Comparison of ENCODE assay signal across 8 cellular contexts in the genomic region with DNA sequence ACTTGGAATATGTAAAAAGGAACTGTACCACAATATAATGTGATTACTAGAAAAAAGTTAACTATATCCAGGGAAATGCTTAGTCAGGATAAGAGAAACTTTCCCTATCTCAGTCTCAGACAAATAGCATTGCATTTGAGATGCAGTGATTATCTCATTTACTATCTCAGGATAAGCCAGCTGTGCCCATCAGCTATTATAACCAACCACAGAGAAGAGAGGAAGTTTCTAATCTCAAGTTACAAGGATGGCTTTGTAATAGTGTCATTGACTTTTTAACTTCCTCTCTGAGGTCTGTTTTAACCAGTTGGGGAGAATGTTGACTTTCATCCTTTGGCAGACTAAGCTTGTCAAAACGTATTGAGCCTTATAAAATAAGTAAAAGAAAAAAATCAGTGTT. TPM values are rescaled to one million over a fixed set of nuclear protein-coding genes. Genes with fewer than 3 reads are reported as not detected.
DNase-seq lines count a peak whose midpoint lies in the region; ATAC-seq lines count a peak whose summit lies in the region.

No MANE protein-coding gene starts in this region.

- no peak overlapping the region for H2AK5ac ChIP-seq in neuronal stem cell (ENCODE audit: low read depth, low read length)

- no peak overlapping the region for H4K8ac ChIP-seq in neuronal stem cell (ENCODE audit: low read depth, low read length)

- H3K9ac ChIP-seq in neuronal stem cell (ENCODE audit: low read depth, low read length, poor library complexity) = no peak overlapping the region

- ATAC-seq in HG03025 (IDR thresholded peaks at IDR 0.05; ENCODE audit: low FRiP score, unreplicated experiment) = peak; percentile 64

- no CpG with 5 or more reads among the region's 1 CpG for WGBS in neuronal stem cell (ENCODE audit: extremely low coverage in 2 of 2, insufficient read length in 2 of 2, insufficient replicate concordance in 1 of 2), 2 donors

- no peak overlapping the region for H2AFZ ChIP-seq in neuronal stem cell (ENCODE audit: low read length)

- H3K14ac ChIP-seq in neuronal stem cell (ENCODE audit: low read length) = no peak overlapping the region

- H3K9me3 ChIP-seq in neuronal stem cell (replicated peaks in 1 of 2; ENCODE audit: control insufficient read depth in 2 of 2, insufficient read depth in 1 of 2, low read depth in 1 of 2, low read length in 2 of 2) = no peaks in the 10 kb centered on the region

- H3K79me1 ChIP-seq in neuronal stem cell (ENCODE audit: low read depth, low read length) = peaks cover 2% of the 10 kb centered on the region

- H4K91ac ChIP-seq in neuronal stem cell (ENCODE audit: low read depth, low read length, poor library complexity) = no peak overlapping the region

- H2BK5ac ChIP-seq in neuronal stem cell (ENCODE audit: low read length) = no peak overlapping the region

- peaks cover 0 to 3% of the 10 kb centered on the region in 2 donors for H3K4me1 ChIP-seq in neuronal stem cell (ENCODE audit: control insufficient read depth in 2 of 2, insufficient read depth in 1 of 2, low read depth in 1 of 2, low read length in 2 of 2)

- H3K27ac ChIP-seq in neuronal stem cell (replicated peaks; ENCODE audit: low read length) = no peak overlapping the region

- no peaks in the 10 kb centered on the region for H3K27me3 ChIP-seq in neuronal stem cell (ENCODE audit: control insufficient read depth in 3 of 3, insufficient read depth in 3 of 3, low read depth in 1 of 3, low read length in 3 of 3)

- H3K23ac ChIP-seq in neuronal stem cell (ENCODE audit: low read depth, low read length, poor library complexity) = no peak overlapping the region

- peaks cover 5 to 31% of the 10 kb centered on the region in 2 donors for H3K36me3 ChIP-seq in neuronal stem cell (replicated peaks in 1 of 2; ENCODE audit: control insufficient read depth in 2 of 2, insufficient read depth in 2 of 2, low read length in 2 of 2)

- no peak overlapping the region for H3K18ac ChIP-seq in neuronal stem cell (ENCODE audit: low read length)

- H2BK12ac ChIP-seq in neuronal stem cell (ENCODE audit: low read length) = no peak overlapping the region

- no peak overlapping the region for H3K4me3 ChIP-seq in neuronal stem cell (ENCODE audit: low read length in 2 of 2)

- no peak overlapping the region for H2BK15ac ChIP-seq in neuronal stem cell (ENCODE audit: low read length)

- peak; percentile 27 for DNase-seq in NCI-H510A treated with DMSO at 0.1 percent for 48 hours (lab: John Stamatoyannopoulos, UW)
- no peak for DNase-seq in NCI-H510A (lab: John Stamatoyannopoulos, UW)
- DNase-seq in SIG-M5 (lab: John Stamatoyannopoulos, UW) = peak; percentile 11
- DNase-seq in non-pigmented ciliary epithelial cell (ENCODE audit: low read depth) = peak; percentile 70
- no peak for DNase-seq in neuronal stem cell (ENCODE audit: low spot score)
- DNase-seq in NCI-H2227 treated with DMSO at 0.1 percent for 48 hours (lab: John Stamatoyannopoulos, UW) = no peak
- DNase-seq in hippocampal formation (lab: John Stamatoyannopoulos, UW) = no peak

- H3K4me2 ChIP-seq in neuronal stem cell (ENCODE audit: insufficient read depth, low read length, poor library complexity, severe bottlenecking) = no peak overlapping the region

- H3K4ac ChIP-seq in neuronal stem cell (ENCODE audit: low read length) = no peak overlapping the region

- no peak overlapping the region for H2BK120ac ChIP-seq in neuronal stem cell (ENCODE audit: low read depth, low read length)

RNA-seq across cellular contexts. Expression of a gene that starts 56.5 kb away (rescaled TPM):
- polyA plus RNA-seq in neuronal stem cell (2013, experiment 1 of 2) = 19.4 TPM
- polyA plus RNA-seq in neuronal stem cell (2013, experiment 2 of 2) = 19.6 TPM

Comparison
In these comparisons a context has a peak if more than half of its experiments do, and no peak if none do; other contexts are left out.
1. DNase-seq: peak in NCI-H510A treated with DMSO at 0.1 percent for 48 hours (single experiment), SIG-M5 (single experiment) and non-pigmented ciliary epithelial cell (single experiment); none in NCI-H510A (single experiment), neuronal stem cell (single experiment), NCI-H2227 treated with DMSO at 0.1 percent for 48 hours (single experiment) and hippocampal formation (0 of 2).